In genomic region chr17:20843799-20844553, GRCh38 we compare ENCODE assay signal across 8 cellular contexts.
DNase-seq lines count a peak whose midpoint lies in the region; TF ChIP-seq lines count a peak whose summit lies in the region.
"Not testable (repeated sequence)": the region's sequence is repeated elsewhere in the genome, so short reads cannot be mapped to it uniquely, and the experiment has no call there.

No MANE protein-coding gene starts in this region.

- H4K5ac ChIP-seq in mesendoderm (ENCODE audit: low read length): not testable (repeated sequence)

- not testable (repeated sequence) for H2AK5ac ChIP-seq in mesendoderm (ENCODE audit: low read length)

- H3K4ac ChIP-seq in mesendoderm (ENCODE audit: low read depth, low read length): not testable (repeated sequence)

- H3K27ac ChIP-seq in mesendoderm (ENCODE audit: low read depth, low read length); testis: not testable (repeated sequence)

- not testable (repeated sequence) for H3K27ac Mint-ChIP-seq in endothelial cell (ENCODE audit: unreplicated experiment)

- not testable (repeated sequence) for H3K36me3 Mint-ChIP-seq in endothelial cell (ENCODE audit: low read depth, unreplicated experiment)

- H3K79me1 ChIP-seq in mesendoderm (ENCODE audit: low read length): not testable (repeated sequence)

- TF ChIP-seq POLR2A in testis (IDR thresholded peaks at IDR 0.05): not testable (repeated sequence)

- not testable (repeated sequence) for H3K4me2 ChIP-seq in mesendoderm (ENCODE audit: low read length)

- H3K27me3 Mint-ChIP-seq in endothelial cell (ENCODE audit: unreplicated experiment): not testable (repeated sequence)

- H3K56ac ChIP-seq in mesendoderm (ENCODE audit: low read length): peak overlapping the region; percentile 34

- not testable (repeated sequence) for TF ChIP-seq CTCF in GM10266 (IDR thresholded peaks at IDR 0.05; ENCODE audit: control insufficient read depth, insufficient read depth, low read depth, missing control alignments); endothelial cell (IDR thresholded peaks at IDR 0.05; ENCODE audit: unreplicated experiment); testis (IDR thresholded peaks at IDR 0.05)

- H3K9me3 Mint-ChIP-seq in endothelial cell (ENCODE audit: unreplicated experiment): not testable (repeated sequence)

- H3K18ac ChIP-seq in mesendoderm (ENCODE audit: low read length): not testable (repeated sequence)

- H3K23ac ChIP-seq in mesendoderm (ENCODE audit: low read length): not testable (repeated sequence)

- not testable (repeated sequence) for H3K79me2 ChIP-seq in mesendoderm (ENCODE audit: control insufficient read depth, insufficient read depth, low read length)

- no CpG with 5 or more reads among the region's 74 CpGs for WGBS in mesendoderm (ENCODE audit: extremely low coverage, insufficient coverage, low lambda C conversion rate)
- WGBS in testis, 2 donors: 4 to 5% methylated on average over 11 to 33 of the region's 74 CpGs

- H4K8ac ChIP-seq in mesendoderm (ENCODE audit: low read depth, low read length): not testable (repeated sequence)

- intact Hi-C loops in testis (cut with DNase I; ENCODE audit: low total_unique reads): not testable (repeated sequence)

- H2BK5ac ChIP-seq in mesendoderm (ENCODE audit: low read length): not testable (repeated sequence)

- not testable (repeated sequence) for H3K4me3 Mint-ChIP-seq in endothelial cell (ENCODE audit: unreplicated experiment)

- H2BK15ac ChIP-seq in mesendoderm (replicated peaks; ENCODE audit: low read depth): not testable (repeated sequence)

- H3K9ac ChIP-seq in mesendoderm (ENCODE audit: low read length): not testable (repeated sequence)

- not testable (repeated sequence) for H3K4me1 Mint-ChIP-seq in endothelial cell (ENCODE audit: unreplicated experiment)

- H3K4me3 ChIP-seq in mesendoderm (ENCODE audit: low read length); testis: not testable (repeated sequence)

- not testable (repeated sequence) for H3K9me3 ChIP-seq in testis

- H3K27me3 ChIP-seq in mesendoderm (ENCODE audit: insufficient read depth, low read length, poor library complexity); testis: not testable (repeated sequence)

- H3K36me3 ChIP-seq in mesendoderm (ENCODE audit: control insufficient read depth, insufficient read depth, low read length); testis (ENCODE audit: low read depth, missing control alignments): not testable (repeated sequence)

- H2BK120ac ChIP-seq in mesendoderm (ENCODE audit: low read depth, low read length): not testable (repeated sequence)

- not testable (repeated sequence) for H3K4me1 ChIP-seq in mesendoderm (ENCODE audit: control insufficient read depth, low read depth, low read length); testis

- DNase-seq in GM10266 (ENCODE audit: extremely low spot score): peak; percentile 30
- peak; percentile 46 for DNase-seq in NCI-H510A (lab: John Stamatoyannopoulos, UW)
- peak; percentile 43 for DNase-seq in activated CD4-positive, CD25-positive, alpha-beta regulatory T cell treated with anti-CD3 and anti-CD28 coated beads, Interleukin-2, amount 50 U/mL, for 72 hours
- DNase-seq in activated naive CD4-positive, alpha-beta T cell treated with Interleukin-2 at 50 U/mL for 16 hours: peak; percentile 21
- peak; percentile 30 for DNase-seq in endothelial cell (ENCODE audit: low spot score)
- DNase-seq in mesendoderm: peak; percentile 56
- peak; percentile 73 for DNase-seq in stimulated activated CD4-positive, alpha-beta T cell treated with anti-CD3 and anti-CD28 coated beads, Interleukin-15, amount 100 ng/mL, for 24 hours
- peak; percentile 32 for DNase-seq in testis

Comparison
In these comparisons a context has a peak if more than half of its experiments do, and no peak if none do; other contexts are left out.
1. DNase-seq: peak in every context shown above with its lines; median percentile 73 in stimulated activated CD4-positive, alpha-beta T cell treated with anti-CD3 and anti-CD28 coated beads, Interleukin-15, amount 100 ng/mL, for 24 hours; 56 in mesendoderm; 46 in NCI-H510A; 43 in activated CD4-positive, CD25-positive, alpha-beta regulatory T cell treated with anti-CD3 and anti-CD28 coated beads, Interleukin-2, amount 50 U/mL, for 72 hours; 32 in testis; 30 in GM10266; 30 in endothelial cell; 21 in activated naive CD4-positive, alpha-beta T cell treated with Interleukin-2 at 50 U/mL for 16 hours.